In the genomic region with DNA sequence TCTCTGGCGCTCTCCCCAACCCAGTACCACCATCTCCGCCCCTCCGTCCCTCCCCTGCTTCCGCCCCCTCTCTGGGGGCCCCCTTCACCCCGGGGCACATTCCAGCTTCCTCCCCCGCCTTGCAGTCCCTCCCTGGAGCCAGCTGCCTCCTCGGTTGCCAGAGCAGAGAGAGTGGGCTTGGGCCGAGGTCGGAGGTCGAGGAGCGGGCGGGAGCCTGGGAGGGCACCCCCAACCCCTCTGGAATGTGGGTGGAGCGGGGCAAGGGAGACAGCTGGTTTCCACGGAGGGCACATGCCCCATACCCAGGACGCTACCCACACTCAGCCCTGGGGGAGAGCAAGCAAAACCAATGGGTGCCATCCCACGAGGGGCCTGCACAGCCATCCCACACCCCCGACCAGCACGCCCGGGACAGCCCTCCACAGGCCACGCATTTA, we compare ENCODE assay signal across 9 cellular contexts. TPM values are rescaled to one million over a fixed set of nuclear protein-coding genes. Genes with fewer than 3 reads are reported as not detected.
A peak's percentile ranks its signal among the peaks of the same experiment; 100 is the strongest.
DNase-seq lines count a peak whose midpoint lies in the region; ATAC-seq lines count a peak whose summit lies in the region.
"Had no signal": no experiment of that assay in that cellular context is flagged by ENCODE, and none has a peak within 500 bp of the region (broad histone marks: within the 10 kb centered on the region; RNA-seq: fewer than 3 reads in every experiment).

No MANE protein-coding gene starts in this region.

- H3K36me3 ChIP-seq in ACC112 (ENCODE audit: insufficient read depth, low read length), result no peaks in the 10 kb centered on the region

- peak overlapping the region; percentile 90 for H3K27ac Mint-ChIP-seq in dendritic cell treated with granulocyte-macrophage colony-stimulating factor and Interleukin-4, amounts not matched to agents 40 ng/mL and 50 ng/mL, for 4 days
- H3K27ac Mint-ChIP-seq in natural killer cell treated with Interleukin-12 subunit alpha and Interleukin-12 subunit beta and Interleukin-15 and Interleukin-18, amount 100 ng/mL, for 72 hours, result no peak overlapping the region

- H3K27me3 ChIP-seq in ACC112 (ENCODE audit: insufficient read depth, low read length), result no peaks in the 10 kb centered on the region

- DNase-seq in LHCN-M2 (ENCODE audit: low read depth), result peak; percentile 57
- DNase-seq in natural killer cell treated with Interleukin-12 subunit alpha and Interleukin-12 subunit beta and Interleukin-15 and Interleukin-18, amount 100 ng/mL, for 72 hours (ENCODE audit: low spot score), result peak; percentile 59
- DNase-seq in NCI-H446 (lab: John Stamatoyannopoulos, UW), result no peak
- no peak for DNase-seq in NCI-H1930 (lab: John Stamatoyannopoulos, UW)
- DNase-seq: DND-41 had no signal

- peaks cover 86% of the 10 kb centered on the region for H3K4me1 Mint-ChIP-seq in dendritic cell treated with granulocyte-macrophage colony-stimulating factor and Interleukin-4, amounts not matched to agents 40 ng/mL and 50 ng/mL, for 4 days (ENCODE audit: low read depth)
- peaks cover 32 to 40% of the 10 kb centered on the region in 2 donors for H3K4me1 Mint-ChIP-seq in natural killer cell treated with Interleukin-12 subunit alpha and Interleukin-12 subunit beta and Interleukin-15 and Interleukin-18, amount 100 ng/mL, for 72 hours (ENCODE audit: low read depth in 2 of 2)

- intact Hi-C loops in dendritic cell treated with granulocyte-macrophage colony-stimulating factor and Interleukin-4, amounts not matched to agents 40 ng/mL and 50 ng/mL, for 4 days (cut with micrococcal nuclease), result no loop called here

- H3K4me1 ChIP-seq in ACC112 (ENCODE audit: control insufficient read depth, insufficient read depth, low read length, unreplicated experiment), result peaks cover 68% of the 10 kb centered on the region

- peak overlapping the region; percentile 96 for H3K27ac ChIP-seq in ACC112 (ENCODE audit: low read depth, low read length)

- H3K27me3 Mint-ChIP-seq in dendritic cell treated with granulocyte-macrophage colony-stimulating factor and Interleukin-4, amounts not matched to agents 40 ng/mL and 50 ng/mL, for 4 days, result peaks cover 9% of the 10 kb centered on the region
- no peaks in the 10 kb centered on the region for H3K27me3 Mint-ChIP-seq in natural killer cell treated with Interleukin-12 subunit alpha and Interleukin-12 subunit beta and Interleukin-15 and Interleukin-18, amount 100 ng/mL, for 72 hours

- ATAC-seq in natural killer cell treated with Interleukin-12 subunit alpha and Interleukin-12 subunit beta and Interleukin-15 and Interleukin-18, amount 100 ng/mL, for 72 hours, result no peak
- ATAC-seq in HG02678 (IDR thresholded peaks at IDR 0.05; ENCODE audit: unreplicated experiment) (no peak), GM18867 (IDR thresholded peaks at IDR 0.05; ENCODE audit: unreplicated experiment) (no peak)

- H3K9me3 Mint-ChIP-seq in dendritic cell treated with granulocyte-macrophage colony-stimulating factor and Interleukin-4, amounts not matched to agents 40 ng/mL and 50 ng/mL, for 4 days, result no peaks in the 10 kb centered on the region
- H3K9me3 Mint-ChIP-seq in natural killer cell treated with Interleukin-12 subunit alpha and Interleukin-12 subunit beta and Interleukin-15 and Interleukin-18, amount 100 ng/mL, for 72 hours, result no peaks in the 10 kb centered on the region

- H3K79me2 ChIP-seq in ACC112 (ENCODE audit: control insufficient read depth, insufficient read depth, low read length, unreplicated experiment), result no peaks in the 10 kb centered on the region

- H3K4me3 ChIP-seq in ACC112 (ENCODE audit: low read depth, low read length), result peak overlapping the region; percentile 92

- peak overlapping the region; percentile 27 for H3K4me3 Mint-ChIP-seq in dendritic cell treated with granulocyte-macrophage colony-stimulating factor and Interleukin-4, amounts not matched to agents 40 ng/mL and 50 ng/mL, for 4 days
- H3K4me3 Mint-ChIP-seq in natural killer cell treated with Interleukin-12 subunit alpha and Interleukin-12 subunit beta and Interleukin-15 and Interleukin-18, amount 100 ng/mL, for 72 hours, result peak overlapping the region; percentile 34

- H2AFZ ChIP-seq in ACC112 (ENCODE audit: low read length, unreplicated experiment), result no peak overlapping the region

- peaks cover 16% of the 10 kb centered on the region for H3K36me3 Mint-ChIP-seq in dendritic cell treated with granulocyte-macrophage colony-stimulating factor and Interleukin-4, amounts not matched to agents 40 ng/mL and 50 ng/mL, for 4 days (ENCODE audit: low read depth)
- no peaks in the 10 kb centered on the region for H3K36me3 Mint-ChIP-seq in natural killer cell treated with Interleukin-12 subunit alpha and Interleukin-12 subunit beta and Interleukin-15 and Interleukin-18, amount 100 ng/mL, for 72 hours

RNA-seq across cellular contexts. Expression of gene CIRBP, which starts 6.4 kb away (rescaled TPM):
- total RNA-seq in LHCN-M2 (2014; rRNA removed), result 253 and 293 TPM in 2 replicates
- polyA plus RNA-seq in LHCN-M2 (2012), result 248 TPM
- 100 to 1,000 TPM; 226 to 251 TPM for total RNA-seq in natural killer cell treated with Interleukin-12 subunit alpha and Interleukin-12 subunit beta and Interleukin-15 and Interleukin-18, amount 100 ng/mL, for 72 hours

RNA-seq across cellular contexts. Expression of gene FAM174C, which starts 12.6 kb away (rescaled TPM):
- 51.8 and 64.4 TPM in 2 replicates for total RNA-seq in LHCN-M2 (2014; rRNA removed)
- polyA plus RNA-seq in LHCN-M2 (2012), result 71.4 TPM
- total RNA-seq in natural killer cell treated with Interleukin-12 subunit alpha and Interleukin-12 subunit beta and Interleukin-15 and Interleukin-18, amount 100 ng/mL, for 72 hours, result 10 to 100 TPM; 59.5 to 94.2 TPM

RNA-seq across cellular contexts. Expression of gene MIDN, which starts 14.3 kb away (rescaled TPM):
- total RNA-seq in LHCN-M2 (2014; rRNA removed), result 12.6 and 15.6 TPM in 2 replicates
- polyA plus RNA-seq in LHCN-M2 (2012), result 25.7 TPM
- 10 to 100 TPM; 85.9 to 88.3 TPM for total RNA-seq in natural killer cell treated with Interleukin-12 subunit alpha and Interleukin-12 subunit beta and Interleukin-15 and Interleukin-18, amount 100 ng/mL, for 72 hours

RNA-seq across cellular contexts. Expression of gene ATP5F1D, which starts 21.2 kb away (rescaled TPM):
- 51.3 and 64.1 TPM in 2 replicates for total RNA-seq in LHCN-M2 (2014; rRNA removed)
- 246 TPM for polyA plus RNA-seq in LHCN-M2 (2012)
- total RNA-seq in natural killer cell treated with Interleukin-12 subunit alpha and Interleukin-12 subunit beta and Interleukin-15 and Interleukin-18, amount 100 ng/mL, for 72 hours, result 100 to 1,000 TPM; 163 to 215 TPM

RNA-seq across cellular contexts. Expression of gene EFNA2, which starts 23.0 kb away (rescaled TPM):
- total RNA-seq in LHCN-M2 (2014; rRNA removed), result 0.13 TPM in 1 of 2 replicates, not detected in the other
- 0.09 TPM for polyA plus RNA-seq in LHCN-M2 (2012)
- not detected for total RNA-seq in natural killer cell treated with Interleukin-12 subunit alpha and Interleukin-12 subunit beta and Interleukin-15 and Interleukin-18, amount 100 ng/mL, for 72 hours

Comparison
In these comparisons a context has a peak if more than half of its experiments do, and no peak if none do; other contexts are left out.
1. DNase-seq: peak in LHCN-M2 (single experiment) and natural killer cell treated with Interleukin-12 subunit alpha and Interleukin-12 subunit beta and Interleukin-15 and Interleukin-18, amount 100 ng/mL, for 72 hours (single experiment); none in NCI-H446 (0 of 2) and NCI-H1930 (0 of 2).